ENCODE assay signal across 7 cellular contexts in genomic region chr3:12116892-12117291, GRCh38. TPM values are rescaled to one million over a fixed set of nuclear protein-coding genes. Genes with fewer than 3 reads are reported as not detected.
"Had no signal": no experiment of that assay in that cellular context is flagged by ENCODE, and none has a peak within 500 bp of the region (broad histone marks: within the 10 kb centered on the region; RNA-seq: fewer than 3 reads in every experiment).

No MANE protein-coding gene starts in this region.

- DNase-seq: IMR-90 had no signal

- H3K4me3 Mint-ChIP-seq: IgD-negative memory B cell had no signal

- ATAC-seq: HepG2, K562 had no signal

- H3K27ac ChIP-seq: HL-60 had no signal

- H3K4me3 ChIP-seq: K562 had no signal

- FAIRE-seq: HepG2, HTR-8/SVneo, K562 had no signal

- H3K9me3 Mint-ChIP-seq: IgD-negative memory B cell had no signal

- H3K27ac Mint-ChIP-seq: IgD-negative memory B cell had no signal

RNA-seq across cellular contexts. Expression of gene TIMP4, which starts 41.8 kb away (rescaled TPM):
- total RNA-seq: HT1080 had no signal
- polyA plus RNA-seq: IgD-negative memory B cell had no signal
